Comparison of ENCODE assay signal across 1 cellular context in the genomic region with DNA sequence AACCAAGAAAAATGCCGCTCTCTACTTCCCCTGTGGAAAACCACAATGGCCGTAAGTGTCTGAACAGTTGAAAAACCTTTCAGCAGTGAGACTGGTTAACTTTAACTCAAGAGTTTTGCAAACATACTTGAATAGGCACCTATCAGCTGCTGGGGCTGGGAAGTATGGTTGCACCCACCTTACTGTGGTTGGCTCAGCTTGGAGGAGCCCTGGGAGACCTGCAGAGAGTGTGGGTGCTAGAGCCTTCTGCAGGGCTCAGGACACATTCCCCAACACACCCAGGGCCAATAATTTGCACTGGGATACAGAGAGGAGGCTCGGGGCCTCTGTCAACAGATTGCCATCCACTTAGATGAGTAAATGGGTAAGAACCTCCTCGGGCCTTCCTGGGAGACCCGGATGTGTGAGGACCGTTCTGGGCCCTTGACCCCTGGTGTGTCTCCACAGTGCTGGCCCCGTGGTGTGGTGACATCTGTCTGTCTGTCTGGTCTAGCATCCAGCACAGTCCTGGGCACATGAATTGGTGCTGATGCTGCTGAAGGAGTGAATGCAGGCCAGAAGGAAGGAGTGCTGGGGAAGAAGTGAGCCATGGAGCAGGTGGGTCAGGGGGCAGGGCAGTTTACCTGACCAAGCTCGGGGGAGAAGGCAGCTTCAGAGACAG.
TF ChIP-seq lines count a peak whose summit lies in the region.

No MANE protein-coding gene starts in this region.

TF ChIP-seq in H1, 55 proteins besides CTCF, POLR2A, EP300 and RAD21:
- TF ChIP-seq GTF2F1 (IDR thresholded peaks at IDR 0.05; ENCODE audit: borderline replicate concordance, low read depth, low read length) = no peak
